Comparison of ENCODE assay signal across 8 cellular contexts in genomic region chr10:71771821-71772617, GRCh38. TPM values are rescaled to one million over a fixed set of nuclear protein-coding genes. Genes with fewer than 3 reads are reported as not detected.
A peak's percentile ranks its signal among the peaks of the same experiment; 100 is the strongest.
DNase-seq lines count a peak whose midpoint lies in the region; ATAC-seq and TF ChIP-seq lines count a peak whose summit lies in the region.

No MANE protein-coding gene starts in this region.

- peak overlapping the region; percentile 88 to 94 for H3K27ac Mint-ChIP-seq in activated naive CD4-positive, alpha-beta T cell treated with anti-CD3 and anti-CD28 coated beads, Interleukin-2, amount 50 U/mL, for 72 hours

- no peak for TF ChIP-seq CTCF in BE2C (IDR thresholded peaks at IDR 0.05; ENCODE audit: low read depth, low read length)

- peaks cover 0 to 42% of the 10 kb centered on the region in 2 donors for H3K36me3 Mint-ChIP-seq in activated naive CD4-positive, alpha-beta T cell treated with anti-CD3 and anti-CD28 coated beads, Interleukin-2, amount 50 U/mL, for 72 hours

- H3K27ac ChIP-seq in ACC112 (ENCODE audit: low read depth, low read length), result peak overlapping the region; percentile 42; the same call in 1 of the 2 replicates

- H3K4me3 ChIP-seq in ACC112 (ENCODE audit: low read depth, low read length) (peak overlapping the region; percentile 72), MG63 (peak overlapping the region; percentile 78), BE2C (ENCODE audit: low read depth, low read length) (no peak overlapping the region)

- DNase-seq in MG63, result peak; percentile 88
- no peak for DNase-seq in activated naive CD4-positive, alpha-beta T cell treated with anti-CD3 and anti-CD28 coated beads, Interleukin-2, amount 50 U/mL, for 72 hours (ENCODE audit: low spot score in 2 of 2)
- peak; percentile 82 for DNase-seq in left ventricle myocardium superior
- DNase-seq in stimulated activated CD4-positive, alpha-beta T cell treated with anti-CD3 and anti-CD28 coated beads, TNF-alpha, amount 100 ng/mL, for 1 hour (ENCODE audit: low read depth in 3 of 3, low spot score in 1 of 3), result peak in 2 of 3 donors; percentile 22 to 45
- no peak for DNase-seq in NK-92 (lab: John Stamatoyannopoulos, UW; ENCODE audit: unreplicated experiment)
- DNase-seq in BE2C, result no peak

- intact Hi-C loops in left ventricle myocardium superior (cut with micrococcal nuclease), result no loop called here

- no peak overlapping the region for H2AFZ ChIP-seq in ACC112 (ENCODE audit: low read length, unreplicated experiment)

- no peaks in the 10 kb centered on the region for H3K9me3 ChIP-seq in MG63
- H3K9me3 ChIP-seq in BE2C, result no peaks in the 10 kb centered on the region

- peak in 1 of 2 donors; percentile 9 for ATAC-seq in activated naive CD4-positive, alpha-beta T cell treated with anti-CD3 and anti-CD28 coated beads, Interleukin-2, amount 50 U/mL, for 72 hours
- ATAC-seq in left ventricle myocardium superior, result peak; percentile 75
- ATAC-seq in HG03520 (IDR thresholded peaks at IDR 0.05; ENCODE audit: unreplicated experiment), result no peak

- H3K79me2 ChIP-seq in ACC112 (ENCODE audit: control insufficient read depth, insufficient read depth, low read length, unreplicated experiment), result no peaks in the 10 kb centered on the region

- H3K4me1 ChIP-seq in ACC112 (ENCODE audit: control insufficient read depth, insufficient read depth, low read length, unreplicated experiment) (peaks cover 62% of the 10 kb centered on the region), BE2C (no peaks in the 10 kb centered on the region)

- H3K36me3 ChIP-seq in ACC112 (ENCODE audit: insufficient read depth, low read length) (no peaks in the 10 kb centered on the region), MG63 (peaks cover 2% of the 10 kb centered on the region), BE2C (no peaks in the 10 kb centered on the region)

- no peaks in the 10 kb centered on the region for H3K9me3 Mint-ChIP-seq in activated naive CD4-positive, alpha-beta T cell treated with anti-CD3 and anti-CD28 coated beads, Interleukin-2, amount 50 U/mL, for 72 hours

- H3K27me3 ChIP-seq in ACC112 (ENCODE audit: insufficient read depth, low read length) (no peaks in the 10 kb centered on the region), MG63 (no peaks in the 10 kb centered on the region), BE2C (no peaks in the 10 kb centered on the region)

RNA-seq across cellular contexts. Expression of gene VSIR, which starts 1.3 kb away (rescaled TPM):
- 36.0 and 87.8 TPM in 2 replicates for total RNA-seq in MG63 (2014; rRNA removed; shearing (Covaris generic); ENCODE audit: low replicate concordance)
- total RNA-seq in activated naive CD4-positive, alpha-beta T cell treated with anti-CD3 and anti-CD28 coated beads, Interleukin-2, amount 50 U/mL, for 72 hours, result 100 to 1,000 TPM in 1 of 2 donors, 10 to 100 TPM in 1; 54.5 to 126 TPM
- 127 TPM for total RNA-seq in left ventricle myocardium superior
- polyA plus RNA-seq in BE2C (2012; ENCODE audit: insufficient read depth, insufficient read length, low read depth), result 2.5 TPM

RNA-seq across cellular contexts. Expression of gene C10orf105, which starts 52.4 kb away (rescaled TPM):
- not detected in 2 replicates for total RNA-seq in MG63 (2014; rRNA removed; shearing (Covaris generic); ENCODE audit: low replicate concordance)
- total RNA-seq in activated naive CD4-positive, alpha-beta T cell treated with anti-CD3 and anti-CD28 coated beads, Interleukin-2, amount 50 U/mL, for 72 hours, result under 1 TPM; 0.45 to 0.68 TPM
- total RNA-seq in left ventricle myocardium superior, result 0.07 TPM
- not detected for polyA plus RNA-seq in BE2C (2012; ENCODE audit: insufficient read depth, insufficient read length, low read depth)

Comparison
In these comparisons a context has a peak if more than half of its experiments do, and no peak if none do; other contexts are left out.
1. DNase-seq: peak in MG63 (single experiment), left ventricle myocardium superior (single experiment) and stimulated activated CD4-positive, alpha-beta T cell treated with anti-CD3 and anti-CD28 coated beads, TNF-alpha, amount 100 ng/mL, for 1 hour (2 of 3); none in activated naive CD4-positive, alpha-beta T cell treated with anti-CD3 and anti-CD28 coated beads, Interleukin-2, amount 50 U/mL, for 72 hours (0 of 2), NK-92 (single experiment) and BE2C (single experiment).